In the genomic region with DNA sequence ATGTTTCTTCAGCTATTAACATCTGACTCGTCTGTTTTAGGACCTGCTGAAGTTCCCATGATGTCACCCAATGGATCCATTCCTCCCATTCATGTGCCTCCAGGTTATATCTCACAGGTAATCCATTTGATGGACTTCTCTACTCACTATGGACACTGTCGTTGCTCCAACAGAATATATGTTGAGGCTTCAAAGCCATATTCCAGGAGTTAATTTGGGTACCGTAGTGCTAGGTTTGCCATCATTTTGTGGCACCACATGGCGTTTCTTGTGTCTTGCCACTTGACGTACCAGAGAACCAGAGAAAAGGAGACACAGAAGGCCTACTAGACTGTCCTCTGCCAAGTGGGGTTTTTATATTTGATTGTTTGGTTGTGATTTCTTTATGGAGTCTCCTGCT, we compare ENCODE assay signal across 1 cellular context.
TF ChIP-seq lines count a peak whose summit lies in the region.

No MANE protein-coding gene starts in this region.

TF ChIP-seq in IMR-90, 13 proteins besides CTCF, POLR2A, EP300 and RAD21 (continued from another document):
- no peak for TF ChIP-seq MAFK (IDR thresholded peaks at IDR 0.05; ENCODE audit: low read depth, low read length)
- TF ChIP-seq CEBPB (IDR thresholded peaks at IDR 0.05; ENCODE audit: low read depth, low read length), result no peak
TF ChIP-seq in IMR-90: peak in this region for 0.
